17 cellular contexts compared by ENCODE assay signal in genomic region chr1:218656301-218657037, GRCh38.
A peak's percentile ranks its signal among the peaks of the same experiment; 100 is the strongest.
DNase-seq lines count a peak whose midpoint lies in the region; ATAC-seq, FAIRE-seq and TF ChIP-seq lines count a peak whose summit lies in the region.
"Had no signal": no experiment of that assay in that cellular context is flagged by ENCODE, and none has a peak within 500 bp of the region (broad histone marks: within the 10 kb centered on the region; RNA-seq: fewer than 3 reads in every experiment).

No MANE protein-coding gene starts in this region.

- TF ChIP-seq POLR2A in H54 (IDR thresholded peaks at IDR 0.05; ENCODE audit: low read depth, low read length) = no peak

- H3K9me3 Mint-ChIP-seq in glutamatergic neuron (ENCODE audit: unreplicated experiment) = no peaks in the 10 kb centered on the region

- H3K4me1 ChIP-seq in foreskin keratinocyte = peaks cover 34% of the 10 kb centered on the region
- H3K4me1 ChIP-seq: lower lobe of right lung, spleen had no signal

- DNase-seq in H54 (ENCODE audit: insufficient read length, low spot score) = peak; percentile 14
- peak; percentile 36 for DNase-seq in RPMI7951 (ENCODE audit: low read depth)
- DNase-seq in foreskin keratinocyte = no peak
- DNase-seq in glutamatergic neuron = no peak
- no peak for DNase-seq in T-helper 1 cell
- no peak for DNase-seq in NCI-H2196 (lab: John Stamatoyannopoulos, UW; ENCODE audit: unreplicated experiment)
- no peak for DNase-seq in NCI-H69 (lab: John Stamatoyannopoulos, UW)
- DNase-seq: activated effector memory CD4-positive, alpha-beta T cell treated with Interleukin-2 at 50 U/mL for 16 hours; amygdala; lower lobe of right lung; NCI-H1694; NCI-H345; posterior cingulate gyrus; spleen had no signal

- H3K27ac Mint-ChIP-seq in glutamatergic neuron (ENCODE audit: unreplicated experiment) = no peak overlapping the region

- FAIRE-seq in H54 (lab: Jason Lieb, UNC) = peak; percentile 90
- FAIRE-seq: GM19239 had no signal

- peaks cover 3% of the 10 kb centered on the region for H3K27me3 Mint-ChIP-seq in glutamatergic neuron (ENCODE audit: unreplicated experiment)

- no peak overlapping the region for H3K4me3 Mint-ChIP-seq in glutamatergic neuron (ENCODE audit: unreplicated experiment)

- H3K27ac ChIP-seq in foreskin keratinocyte = no peak overlapping the region
- H3K27ac ChIP-seq: lower lobe of right lung, spleen, thoracic aorta had no signal

- H3K4me1 Mint-ChIP-seq in glutamatergic neuron (ENCODE audit: low read depth, unreplicated experiment) = peaks cover 4% of the 10 kb centered on the region

- peaks cover 4% of the 10 kb centered on the region for H3K36me3 Mint-ChIP-seq in glutamatergic neuron (ENCODE audit: unreplicated experiment)

- peak; percentile 29 for ATAC-seq in foreskin keratinocyte
- ATAC-seq: lower lobe of right lung, Right ventricle myocardium inferior had no signal

- TF ChIP-seq CTCF in foreskin keratinocyte (conservative IDR thresholded peaks at IDR 0.05) (no peak), glutamatergic neuron (IDR thresholded peaks at IDR 0.05; ENCODE audit: partially characterized antibody, unreplicated experiment) (no peak)

- H3K27me3 ChIP-seq in foreskin keratinocyte = no peaks in the 10 kb centered on the region

Comparison
In these comparisons a context has a peak if more than half of its experiments do, and no peak if none do; other contexts are left out.
1. DNase-seq: peak in H54 (single experiment) and RPMI7951 (single experiment); none in foreskin keratinocyte (0 of 2), glutamatergic neuron (single experiment), T-helper 1 cell (0 of 5), NCI-H2196 (single experiment) and NCI-H69 (single experiment).